In the genomic region with DNA sequence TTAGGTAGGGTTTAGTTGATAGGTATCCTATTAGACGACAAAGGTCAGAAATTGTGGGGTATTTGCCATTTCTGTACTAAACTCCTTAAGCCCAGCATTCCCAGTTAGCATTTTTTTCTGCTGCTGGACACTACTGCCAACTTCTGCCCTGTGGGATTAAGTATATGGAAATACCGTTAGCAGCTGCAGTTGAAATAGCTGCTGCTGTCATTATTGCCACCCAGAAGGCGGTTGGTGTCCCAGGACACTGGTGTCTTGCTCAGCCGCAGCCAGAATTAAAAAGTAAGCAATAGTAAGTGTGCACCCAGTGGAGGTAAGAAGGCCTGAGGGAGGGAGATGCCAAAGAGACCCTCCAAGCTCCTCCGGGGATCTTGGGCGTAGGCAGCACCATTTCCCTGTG, we compare ENCODE assay signal across 20 cellular contexts.
"Had no signal": no experiment of that assay in that cellular context is flagged by ENCODE, and none has a peak within 500 bp of the region (broad histone marks: within the 10 kb centered on the region; RNA-seq: fewer than 3 reads in every experiment).

No MANE protein-coding gene starts in this region.

- FAIRE-seq: RCC 7860 had no signal

- H3K4me2 ChIP-seq: SK-N-SH had no signal

- H3K27me3 ChIP-seq: MG63 had no signal

- H3K9ac ChIP-seq: SK-N-SH had no signal

- H3K9me3 ChIP-seq: MG63, SK-N-SH had no signal

- H3K4me3 ChIP-seq: MG63 had no signal

- DNase-seq: Karpas-422, KG1, MG63, NCI-H1092 treated with DMSO at 0.1 percent for 48 hours, NCI-H1436, NCI-H187, NCI-H2029, NCI-H2081 treated with DMSO at 0.1 percent for 48 hours, NCI-H2171, NCI-H226, NCI-H446, NCI-H510A, NCI-H524 treated with DMSO at 0.1 percent for 48 hours, NCI-H69, NCI-H774, Right ventricle myocardium superior, RPMI8226, SIG-M5, SK-N-SH had no signal

- H3K36me3 ChIP-seq: MG63 had no signal
